ENCODE assay signal across 8 cellular contexts in the genomic region with DNA sequence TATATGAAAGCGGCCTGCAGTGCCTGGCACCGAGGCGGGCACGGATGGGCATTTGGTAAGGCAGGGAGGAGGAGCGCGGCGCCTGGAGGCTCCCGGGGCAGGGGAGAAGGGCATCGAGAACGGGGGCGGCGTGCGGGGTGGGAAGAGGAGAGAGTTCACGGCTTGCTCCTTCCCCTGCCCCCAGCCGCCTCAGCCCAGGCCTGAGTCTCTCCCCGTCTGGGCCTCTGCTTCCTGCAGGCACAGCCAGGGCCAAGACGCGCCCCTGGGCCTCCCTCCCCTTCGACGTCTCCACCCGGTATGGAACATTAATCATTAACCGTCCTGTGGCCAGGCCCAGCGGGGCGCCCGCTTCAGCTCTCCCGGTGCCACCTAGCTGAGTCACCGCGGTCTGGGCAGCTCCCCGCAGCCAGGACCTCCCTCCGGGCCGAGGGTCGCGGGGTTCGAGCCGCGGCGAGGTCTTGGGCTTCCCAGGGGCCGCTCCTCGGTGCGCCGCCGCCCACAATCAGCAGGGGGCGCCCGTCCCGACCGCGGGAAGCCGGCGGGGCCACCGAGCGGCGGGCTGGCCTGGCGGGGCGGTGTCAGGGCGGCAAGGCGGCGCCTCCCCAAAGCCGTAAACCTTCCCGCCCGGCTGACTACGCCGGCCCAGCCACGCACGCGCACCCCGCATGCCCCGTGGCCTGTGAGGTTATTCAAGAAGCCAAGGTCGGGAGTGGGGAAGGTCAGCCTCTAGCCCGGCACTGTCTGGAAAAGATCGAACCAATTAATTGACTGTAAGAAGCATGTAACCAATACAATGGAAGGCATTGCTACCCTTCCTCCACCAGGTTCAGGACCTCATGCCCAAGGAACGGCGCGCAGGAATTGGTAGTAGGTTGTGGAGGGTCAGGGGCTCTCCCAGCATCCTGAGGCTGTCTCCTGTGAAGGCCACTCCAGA. TPM values are rescaled to one million over a fixed set of nuclear protein-coding genes. Genes with fewer than 3 reads are reported as not detected.
DNase-seq lines count a peak whose midpoint lies in the region; ATAC-seq, FAIRE-seq and TF ChIP-seq lines count a peak whose summit lies in the region.

No MANE protein-coding gene starts in this region.

- H3K36me3 ChIP-seq in WERI-Rb-1 (no peaks in the 10 kb centered on the region), mammary epithelial cell (ENCODE audit: insufficient read depth, low read length) (no peaks in the 10 kb centered on the region), kidney (ENCODE audit: control insufficient read depth in 1 of 2, insufficient read depth in 2 of 2, low read length in 2 of 2) (no peaks in the 10 kb centered on the region)

- no peak for FAIRE-seq in kidney (lab: Jason Lieb, UNC)

- CTCF ChIA-PET in mammary epithelial cell (lab: Charles Lee; ENCODE audit: low non-redundant PET), result interaction anchor here (1.0 kb wide), 1 partner anchor 13 kb away, joined by 3 read pairs; no protein-coding TSS in a partner anchor

- H4K20me1 ChIP-seq in mammary epithelial cell (ENCODE audit: insufficient read depth, low read length), result no peaks in the 10 kb centered on the region

- H3K4me2 ChIP-seq in mammary epithelial cell (ENCODE audit: insufficient read depth, low read depth, low read length), result peak overlapping the region; percentile 84

- WGBS in mammary epithelial cell (ENCODE audit: low coverage, missing lambda C conversion rate), result 42% methylated on average over 28 of the region's 73 CpGs

- peak; percentile 83 for TF ChIP-seq CTCF in WERI-Rb-1 (IDR thresholded peaks at IDR 0.05; ENCODE audit: low read depth, low read length)
- TF ChIP-seq CTCF in mammary epithelial cell (conservative IDR thresholded peaks at IDR 0.05 in 1 of 2, IDR thresholded peaks at IDR 0.05 in 1 of 2; ENCODE audit: extremely low read depth in 1 of 2, insufficient read depth in 1 of 2, low read depth in 1 of 2, low read length in 2 of 2), result peak; percentile 38 to 66
- peak; percentile 78 for TF ChIP-seq CTCF in kidney (IDR thresholded peaks at IDR 0.05; ENCODE audit: borderline replicate concordance, extremely low read depth, insufficient read depth)

- dilution Hi-C loops in mammary epithelial cell (cut with HindIII; ENCODE audit: low sequenced_read_pairs), result loop anchor here (5.0 kb wide), 1 partner anchor 37 kb away; no protein-coding TSS in a partner anchor

- peak overlapping the region; percentile 90 for H2AFZ ChIP-seq in mammary epithelial cell (ENCODE audit: low read depth, low read length)

- no peaks in the 10 kb centered on the region for H3K27me3 ChIP-seq in WERI-Rb-1 (ENCODE audit: insufficient read depth, low read depth, severe bottlenecking)
- H3K27me3 ChIP-seq in mammary epithelial cell (ENCODE audit: insufficient read depth, low read length), result no peaks in the 10 kb centered on the region

- no peaks in the 10 kb centered on the region for H3K79me2 ChIP-seq in mammary epithelial cell (ENCODE audit: insufficient read depth, low read length)

- in situ Hi-C loops in mammary epithelial cell (cut with MboI; ENCODE audit: low sequenced_read_pairs in 2 of 2), result loop anchor here in 1 of 2 donors (10.0 kb wide), 1 partner anchor 139 kb away; no protein-coding TSS in a partner anchor

- peak; percentile 52 for ATAC-seq in HG02981 (IDR thresholded peaks at IDR 0.05; ENCODE audit: unreplicated experiment)

- peak overlapping the region; percentile 30 for H3K4me3 ChIP-seq in WERI-Rb-1 (ENCODE audit: low read depth, low read length)
- H3K4me3 ChIP-seq in mammary epithelial cell (replicated peaks in 1 of 3; ENCODE audit: insufficient read depth in 1 of 3, low read depth in 2 of 3, low read length in 3 of 3), result peak overlapping the region; percentile 13 to 38 (median 19)
- H3K4me3 ChIP-seq in kidney (ENCODE audit: low read length in 2 of 2), result peak overlapping the region; percentile 25 to 63

- intact Hi-C loops in mammary epithelial cell (cut with micrococcal nuclease) (loop anchor here (1.0 to 2.0 kb wide), 4 partner anchors 110 to 1109 kb away; a partner anchor contains a TSS), kidney (cut with DNase I) (no loop called here)

- peak; percentile 67 for DNase-seq in NK-92 treated with Interleukin-12 subunit alpha and Interleukin-12 subunit beta, amount 100 ng/mL, for 24 hours (lab: John Stamatoyannopoulos, UW)
- DNase-seq in NK-92 (lab: John Stamatoyannopoulos, UW; ENCODE audit: unreplicated experiment) (no peak), NCI-H2107 (lab: John Stamatoyannopoulos, UW) (peak; percentile 39), WERI-Rb-1 (peak; percentile 92), mammary epithelial cell (peak; percentile 92), kidney (peak; percentile 97)
- peak; percentile 88 for DNase-seq in stimulated activated CD4-positive, alpha-beta T cell treated with anti-CD3 and anti-CD28 coated beads, Interleukin-15, amount 100 ng/mL, for 24 hours

- H3K27ac ChIP-seq in WERI-Rb-1, result peak overlapping the region; percentile 69
- no peak overlapping the region for H3K27ac ChIP-seq in mammary epithelial cell (ENCODE audit: insufficient read depth, low read depth, low read length)
- H3K27ac ChIP-seq in kidney (ENCODE audit: low read depth in 2 of 2, low read length in 2 of 2), result peak overlapping the region; percentile 28 to 86

- H3K4me1 ChIP-seq in mammary epithelial cell (ENCODE audit: insufficient read depth, low read length) (peaks cover 45% of the 10 kb centered on the region), kidney (ENCODE audit: control insufficient read depth in 1 of 2, insufficient read depth in 1 of 2, low read depth in 1 of 2, low read length in 2 of 2) (peaks cover 0 to 4% of the 10 kb centered on the region in 2 donors)

- BruUV-seq in mammary epithelial cell (replicated peaks; lab: Mats Ljungman, UMichigan), result no TSS peak

- H3K9ac ChIP-seq in mammary epithelial cell (ENCODE audit: insufficient read depth, low read length) (no peak overlapping the region), kidney (ENCODE audit: low read length in 2 of 2) (peak overlapping the region in 1 of 2 donors; percentile 73)

- H3K9me3 ChIP-seq in WERI-Rb-1 (ENCODE audit: severe bottlenecking) (no peaks in the 10 kb centered on the region), mammary epithelial cell (replicated peaks; ENCODE audit: insufficient read depth, low read length) (no peaks in the 10 kb centered on the region), kidney (ENCODE audit: control insufficient read depth in 1 of 2, low read length in 2 of 2) (no peaks in the 10 kb centered on the region)

RNA-seq across cellular contexts. Expression of a gene that starts 23.4 kb away (rescaled TPM):
- not detected for total RNA-seq in mammary epithelial cell
- polyA plus RNA-seq in mammary epithelial cell, result not detected
- not detected for polyA minus RNA-seq in mammary epithelial cell
- 1.1 TPM for total RNA-seq in kidney
- not detected for polyA plus RNA-seq in kidney (ENCODE audit: insufficient read depth, low read depth, low replicate concordance)
